Comparison of ENCODE assay signal across 26 cellular contexts in genomic region chr11:117610901-117611300, GRCh38.
A peak's percentile ranks its signal among the peaks of the same experiment; 100 is the strongest.
DNase-seq lines count a peak whose midpoint lies in the region; ATAC-seq and TF ChIP-seq lines count a peak whose summit lies in the region.
"Had no signal": no experiment of that assay in that cellular context is flagged by ENCODE, and none has a peak within 500 bp of the region (broad histone marks: within the 10 kb centered on the region; RNA-seq: fewer than 3 reads in every experiment).

No MANE protein-coding gene starts in this region.

- peak overlapping the region in 3 of 5 experiments; percentile 10 to 59 (median 44) for H3K27ac Mint-ChIP-seq in brain
- H3K27ac Mint-ChIP-seq: activated CD8-positive, alpha-beta T cell treated with anti-CD3 and anti-CD28 coated beads, Interleukin-2, amount 10 ng/mL, durations not matched to agents 7 days and 5 days had no signal

- no peak overlapping the region for H3K4me3 Mint-ChIP-seq in brain
- H3K4me3 Mint-ChIP-seq: activated CD8-positive, alpha-beta T cell treated with anti-CD3 and anti-CD28 coated beads, Interleukin-2, amount 10 ng/mL, durations not matched to agents 7 days and 5 days had no signal

- ATAC-seq in HG03460 (IDR thresholded peaks at IDR 0.05; ENCODE audit: unreplicated experiment) = no peak
- no peak for ATAC-seq in HG02678 (IDR thresholded peaks at IDR 0.05; ENCODE audit: unreplicated experiment)
- ATAC-seq: activated CD8-positive, alpha-beta T cell treated with anti-CD3 and anti-CD28 coated beads, Interleukin-2, amount 10 ng/mL, durations not matched to agents 7 days and 5 days; body of pancreas; esophagus mucosa; HCT116; left lobe of liver had no signal

- H3K4me1 Mint-ChIP-seq in brain = peaks cover 75% of the 10 kb centered on the region

- TF ChIP-seq CTCF in brain (conservative IDR thresholded peaks at IDR 0.05) = no peak

- DNase-seq in activated effector memory CD4-positive, alpha-beta T cell treated with anti-CD3 and anti-CD28 coated beads, Interleukin-2, amount 50 U/mL, for 16 hours = peak; percentile 31
- DNase-seq in activated effector memory CD4-positive, alpha-beta T cell treated with Interleukin-2 at 50 U/mL for 16 hours = no peak
- DNase-seq in NCI-H2081 treated with DMSO at 0.1 percent for 48 hours (lab: John Stamatoyannopoulos, UW) (peak; percentile 41), NCI-H510A (lab: John Stamatoyannopoulos, UW) (no peak)
- DNase-seq: activated CD4-positive, alpha-beta T cell treated with anti-CD3 and anti-CD28 coated beads for 1 hour; activated CD8-positive, alpha-beta T cell treated with anti-CD3 and anti-CD28 coated beads, Interleukin-2, amount 10 ng/mL, durations not matched to agents 7 days and 5 days; activated gamma-delta T cell treated with Interleukin-2 at 50 U/mL for 16 hours; activated T-cell treated with anti-CD3 and anti-CD28 coated beads for 4 hours; body of pancreas; DMS79; effector memory CD4-positive, alpha-beta T cell; foreskin melanocyte; mesendoderm; nucleus accumbens; small intestine; stimulated activated CD4-positive, alpha-beta T cell treated with anti-CD3 and anti-CD28 coated beads, Interleukin-1b, Interleukin-23, amount 100 ng/mL, for 48 hours had no signal

- peaks cover 5% of the 10 kb centered on the region for H3K27me3 Mint-ChIP-seq in brain

- H3K36me3 Mint-ChIP-seq in brain = peaks cover 11% of the 10 kb centered on the region

- H3K9me3 Mint-ChIP-seq in brain = peaks cover 0 to 10% (median 6%) of the 10 kb centered on the region in 5 experiments
- H3K9me3 Mint-ChIP-seq: T-helper 1 cell treated with Interleukin-12 subunit alpha and Interleukin-12 subunit beta and Interleukin-4 antibody, amounts not matched to agents 30 μg/mL and 1 μg/mL, for 36 hours had no signal

- H3K27ac ChIP-seq in temporal lobe (ENCODE audit: low read depth, low read length) = peak overlapping the region; percentile 34
- H3K27ac ChIP-seq: body of pancreas, hepatocyte, SK-N-MC had no signal

Comparison
In these comparisons a context has a peak if more than half of its experiments do, and no peak if none do; other contexts are left out.
1. DNase-seq: peak in activated effector memory CD4-positive, alpha-beta T cell treated with anti-CD3 and anti-CD28 coated beads, Interleukin-2, amount 50 U/mL, for 16 hours (single experiment) and NCI-H2081 treated with DMSO at 0.1 percent for 48 hours (single experiment); none in activated effector memory CD4-positive, alpha-beta T cell treated with Interleukin-2 at 50 U/mL for 16 hours (single experiment) and NCI-H510A (single experiment).